1 cellular context compared by ENCODE assay signal in genomic region chr6:137915778-137916177, GRCh38.
TF ChIP-seq lines count a peak whose summit lies in the region.

No MANE protein-coding gene starts in this region.

TF ChIP-seq in K562, 482 proteins besides CTCF, POLR2A, EP300 and RAD21 (continued from another document):
- TF ChIP-seq MGA (IDR thresholded peaks at IDR 0.05) (peak; percentile 53; the same call in 1 of the 2 replicates), KLF10 (CRISPR knock-in tag; IDR thresholded peaks at IDR 0.05) (no peak), L3MBTL2 (IDR thresholded peaks at IDR 0.05) (peak; percentile 67), GTF2A2 (tag; IDR thresholded peaks at IDR 0.05) (0 out of 2 replicates have a peak, but pooled peaks have one; percentile 7), HCFC1 (IDR thresholded peaks at IDR 0.05; ENCODE audit: low read depth, low read length) (no peak)
- TF ChIP-seq, protein P1, sequence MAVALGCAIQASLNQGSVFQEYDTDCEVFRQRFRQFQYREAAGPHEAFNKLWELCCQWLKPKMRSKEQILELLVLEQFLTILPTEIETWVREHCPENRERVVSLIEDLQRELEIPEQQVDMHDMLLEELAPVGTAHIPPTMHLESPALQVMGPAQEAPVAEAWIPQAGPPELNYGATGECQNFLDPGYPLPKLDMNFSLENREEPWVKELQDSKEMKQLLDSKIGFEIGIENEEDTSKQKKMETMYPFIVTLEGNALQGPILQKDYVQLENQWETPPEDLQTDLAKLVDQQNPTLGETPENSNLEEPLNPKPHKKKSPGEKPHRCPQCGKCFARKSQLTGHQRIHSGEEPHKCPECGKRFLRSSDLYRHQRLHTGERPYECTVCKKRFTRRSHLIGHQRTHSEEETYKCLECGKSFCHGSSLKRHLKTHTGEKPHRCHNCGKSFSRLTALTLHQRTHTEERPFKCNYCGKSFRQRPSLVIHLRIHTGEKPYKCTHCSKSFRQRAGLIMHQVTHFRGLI (CRISPR knock-in tag; IDR thresholded peaks at IDR 0.05), result 0 out of 2 replicates have a peak, but pooled peaks have one; percentile 25
- TF ChIP-seq, protein P2, sequence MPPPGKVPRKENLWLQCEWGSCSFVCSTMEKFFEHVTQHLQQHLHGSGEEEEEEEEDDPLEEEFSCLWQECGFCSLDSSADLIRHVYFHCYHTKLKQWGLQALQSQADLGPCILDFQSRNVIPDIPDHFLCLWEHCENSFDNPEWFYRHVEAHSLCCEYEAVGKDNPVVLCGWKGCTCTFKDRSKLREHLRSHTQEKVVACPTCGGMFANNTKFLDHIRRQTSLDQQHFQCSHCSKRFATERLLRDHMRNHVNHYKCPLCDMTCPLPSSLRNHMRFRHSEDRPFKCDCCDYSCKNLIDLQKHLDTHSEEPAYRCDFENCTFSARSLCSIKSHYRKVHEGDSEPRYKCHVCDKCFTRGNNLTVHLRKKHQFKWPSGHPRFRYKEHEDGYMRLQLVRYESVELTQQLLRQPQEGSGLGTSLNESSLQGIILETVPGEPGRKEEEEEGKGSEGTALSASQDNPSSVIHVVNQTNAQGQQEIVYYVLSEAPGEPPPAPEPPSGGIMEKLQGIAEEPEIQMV (tag; conservative IDR thresholded peaks at IDR 0.05; ENCODE audit: low read depth), result no peak
